ENCODE assay signal across 8 cellular contexts in the genomic region with DNA sequence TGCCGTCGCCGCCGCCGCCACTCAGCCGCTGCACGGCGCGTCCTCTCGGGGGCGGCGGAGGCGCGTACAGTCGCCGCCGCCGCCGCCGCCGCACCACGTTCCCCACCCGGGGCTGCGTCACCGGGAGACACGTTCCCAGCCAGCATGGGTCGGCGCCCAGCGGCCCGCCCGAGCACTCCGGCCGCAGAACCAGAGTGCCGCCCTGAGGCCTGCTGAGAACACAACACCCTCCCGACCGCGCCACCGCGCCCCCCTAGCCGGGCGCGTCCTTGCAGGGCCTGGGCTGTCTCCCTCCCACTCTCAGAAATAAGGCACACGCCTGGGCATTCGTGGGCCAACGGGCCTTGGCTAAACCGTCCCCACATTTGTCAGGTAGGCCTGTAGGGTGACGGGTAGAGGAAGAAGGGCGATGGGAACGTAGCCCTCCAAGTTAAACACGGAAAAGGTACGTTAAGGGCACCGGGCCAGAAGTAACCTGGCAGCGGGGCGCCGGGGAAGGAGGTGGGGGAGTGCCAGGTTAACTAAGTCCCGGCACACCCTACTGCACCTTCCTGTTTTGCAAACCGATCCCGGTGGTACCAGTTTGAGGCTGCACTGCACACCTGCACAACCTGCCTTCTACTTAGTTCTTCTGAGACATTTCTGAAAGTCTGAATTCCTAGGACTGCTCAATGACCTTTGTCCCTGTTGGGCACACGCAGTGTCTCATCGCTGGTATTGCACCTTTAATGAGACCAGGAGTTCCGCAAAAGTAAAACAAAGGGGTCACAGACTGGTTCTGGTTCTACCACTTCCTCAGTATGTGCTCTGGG. TPM values are rescaled to one million over a fixed set of nuclear protein-coding genes. Genes with fewer than 3 reads are reported as not detected.
A peak's percentile ranks its signal among the peaks of the same experiment; 100 is the strongest.
DNase-seq lines count a peak whose midpoint lies in the region; ATAC-seq, FAIRE-seq and TF ChIP-seq lines count a peak whose summit lies in the region.

Gene MAP4K5 (minus strand): TSS at position 68 of the 812 bp plus-strand sequence. CDS start 520 bp downstream, outside the sequence.

- peak within 1 kb of the TSS; percentile 90 to 96 (median 93) for H3K9ac ChIP-seq in BLaER1 treated with 17β-estradiol and CSF1 and Interleukin-3, amounts not matched to agents 10 nM and 100 nM

- peak; percentile 94 for ATAC-seq in HG03442 (IDR thresholded peaks at IDR 0.05; ENCODE audit: unreplicated experiment)

- peak within 1 kb of the TSS; percentile 89 for H3K4me3 Mint-ChIP-seq in activated CD4-positive, alpha-beta T cell treated with anti-CD3 and anti-CD28 coated beads, Interleukin-2, amount 10 ng/mL, durations not matched to agents 24 days and 14 days

- DNase-seq in GM19239 (ENCODE audit: insufficient read length, low spot score) (peak; percentile 77), NCI-H510A treated with DMSO at 0.1 percent for 48 hours (lab: John Stamatoyannopoulos, UW) (peak; percentile 91), coronary artery (ENCODE audit: low spot score) (peak; percentile 94), left kidney (ENCODE audit: low read depth, low spot score) (peak; percentile 97)
- DNase-seq in activated CD4-positive, alpha-beta T cell treated with anti-CD3 and anti-CD28 coated beads, Interleukin-2, amount 10 ng/mL, durations not matched to agents 24 days and 14 days: peak; percentile 96
- DNase-seq in stimulated activated CD4-positive, alpha-beta T cell treated with anti-CD3 and anti-CD28 coated beads, Interleukin-1b, Interleukin-23, amount 100 ng/mL, for 48 hours: peak; percentile 90

- H3K27ac ChIP-seq in BLaER1 treated with 17β-estradiol and CSF1 and Interleukin-3, amounts not matched to agents 10 nM and 100 nM: peak within 1 kb of the TSS; percentile 77 to 94 (median 90)
- peak within 1 kb of the TSS; percentile 94 to 97 for H3K27ac ChIP-seq in coronary artery

- peaks cover 0 to 9% (median 0%) of the 10 kb centered on the region in 11 experiments; a peak in 3 of 22 replicates for H3K36me3 ChIP-seq in BLaER1 treated with 17β-estradiol and CSF1 and Interleukin-3, amounts not matched to agents 10 nM and 100 nM

- H3K4me3 ChIP-seq in BLaER1 treated with 17β-estradiol and CSF1 and Interleukin-3, amounts not matched to agents 10 nM and 100 nM: peak within 1 kb of the TSS; percentile 89 to 98 (median 94)
- peak within 1 kb of the TSS; percentile 86 for H3K4me3 ChIP-seq in coronary artery

- peak within 1 kb of the TSS; percentile 75 for H3K27ac Mint-ChIP-seq in activated CD4-positive, alpha-beta T cell treated with anti-CD3 and anti-CD28 coated beads, Interleukin-2, amount 10 ng/mL, durations not matched to agents 24 days and 14 days

- H3K4me2 ChIP-seq in BLaER1 treated with 17β-estradiol and CSF1 and Interleukin-3, amounts not matched to agents 10 nM and 100 nM: peak within 1 kb of the TSS; percentile 92 to 100 (median 95)

- peaks cover 12% of the 10 kb centered on the region for H3K36me3 Mint-ChIP-seq in activated CD4-positive, alpha-beta T cell treated with anti-CD3 and anti-CD28 coated beads, Interleukin-2, amount 10 ng/mL, durations not matched to agents 24 days and 14 days (ENCODE audit: low read depth)

- H4K20me1 ChIP-seq in BLaER1 treated with 17β-estradiol and CSF1 and Interleukin-3, amounts not matched to agents 10 nM and 100 nM: peaks cover 19 to 44% (median 36%) of the 10 kb centered on the region in 11 experiments; a peak in 19 of 22 replicates

- H3K4me1 ChIP-seq in BLaER1 treated with 17β-estradiol and CSF1 and Interleukin-3, amounts not matched to agents 10 nM and 100 nM: peaks cover 45 to 62% (median 48%) of the 10 kb centered on the region in 10 experiments

- H3K4me1 Mint-ChIP-seq in activated CD4-positive, alpha-beta T cell treated with anti-CD3 and anti-CD28 coated beads, Interleukin-2, amount 10 ng/mL, durations not matched to agents 24 days and 14 days: peaks cover 38% of the 10 kb centered on the region

- peak; percentile 77 for FAIRE-seq in GM19239 (lab: Jason Lieb, UNC)

- intact Hi-C loops in activated CD4-positive, alpha-beta T cell treated with anti-CD3 and anti-CD28 coated beads, Interleukin-2, amount 10 ng/mL, durations not matched to agents 24 days and 14 days (cut with micrococcal nuclease): loop anchor here (1.0 to 5.0 kb wide), 7 partner anchors 188 to 945 kb away; partner anchors contain the start of genes KLHDC2, RPS29 and VCPKMT

- no peaks in the 10 kb centered on the region for H3K9me3 Mint-ChIP-seq in activated CD4-positive, alpha-beta T cell treated with anti-CD3 and anti-CD28 coated beads, Interleukin-2, amount 10 ng/mL, durations not matched to agents 24 days and 14 days

- no peaks in the 10 kb centered on the region for H3K27me3 ChIP-seq in BLaER1 treated with 17β-estradiol and CSF1 and Interleukin-3, amounts not matched to agents 10 nM and 100 nM

- peaks cover 10 to 14% (median 12%) of the 10 kb centered on the region in 11 experiments for H3K9me3 ChIP-seq in BLaER1 treated with 17β-estradiol and CSF1 and Interleukin-3, amounts not matched to agents 10 nM and 100 nM (replicated peaks in 1 of 11)

- peak; percentile 81 for TF ChIP-seq CTCF in coronary artery (IDR thresholded peaks at IDR 0.05)

- peaks cover 17% of the 10 kb centered on the region for H3K27me3 Mint-ChIP-seq in activated CD4-positive, alpha-beta T cell treated with anti-CD3 and anti-CD28 coated beads, Interleukin-2, amount 10 ng/mL, durations not matched to agents 24 days and 14 days

RNA-seq across cellular contexts. Expression of gene MAP4K5, which starts in this region (rescaled TPM):
- 24.3 and 24.6 TPM in 2 replicates for total RNA-seq in activated CD4-positive, alpha-beta T cell treated with anti-CD3 and anti-CD28 coated beads, Interleukin-2, amount 10 ng/mL, durations not matched to agents 24 days and 14 days

Comparison
In these comparisons a context has a peak if more than half of its experiments do, and no peak if none do; other contexts are left out.
1. Peak in every context shown above with its lines: DNase-seq, ATAC-seq, H3K4me3 ChIP-seq and H3K27ac ChIP-seq.